In the genomic region with DNA sequence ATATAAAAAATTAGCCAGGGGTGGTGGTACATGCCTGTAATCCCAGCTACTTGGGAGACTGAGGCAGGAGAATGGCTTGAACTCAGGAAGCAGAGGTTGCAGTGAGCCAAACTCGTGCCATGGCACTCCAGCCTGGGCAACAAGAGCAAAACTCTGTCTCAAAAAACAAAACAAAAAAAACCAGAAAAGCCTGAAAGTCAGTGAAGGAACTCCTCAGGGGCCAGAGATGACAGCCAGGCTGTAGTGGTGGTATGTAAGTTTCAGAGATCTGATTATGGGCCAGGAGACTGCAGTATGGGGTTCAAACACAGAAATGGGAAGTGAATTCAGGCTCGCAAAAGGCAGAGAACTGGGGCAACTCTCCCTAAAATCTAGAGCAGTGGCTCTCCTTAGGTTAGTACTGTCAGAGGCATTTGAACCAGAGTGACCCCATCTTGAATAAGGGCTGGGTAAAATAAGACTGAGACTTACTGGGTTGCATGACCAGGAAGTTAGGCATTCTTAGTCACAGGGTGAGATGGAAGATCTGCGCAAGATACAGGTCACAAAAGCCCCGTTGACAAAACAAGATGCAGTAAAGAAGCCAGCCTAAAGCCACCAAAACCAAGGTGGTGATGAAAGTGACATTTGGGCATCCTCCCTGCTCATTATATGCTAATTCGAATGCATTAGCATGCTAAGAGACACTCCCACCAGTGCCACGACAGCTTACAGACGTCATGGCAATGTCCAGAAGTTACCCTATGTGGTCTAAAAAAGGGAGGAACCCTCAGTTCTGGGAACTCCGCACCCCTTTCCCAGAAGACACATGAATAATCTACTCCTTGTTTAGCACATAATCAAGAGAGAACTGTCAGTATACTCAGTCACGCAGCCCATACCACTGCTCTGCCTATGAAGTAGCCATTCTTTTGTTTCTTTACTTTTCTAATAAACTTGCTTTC, we compare ENCODE assay signal across 11 cellular contexts.
DNase-seq lines count a peak whose midpoint lies in the region; ATAC-seq and TF ChIP-seq lines count a peak whose summit lies in the region.
"Had no signal": no experiment of that assay in that cellular context is flagged by ENCODE, and none has a peak within 500 bp of the region (broad histone marks: within the 10 kb centered on the region; RNA-seq: fewer than 3 reads in every experiment).

No MANE protein-coding gene starts in this region.

- intact Hi-C loops in colonic mucosa (cut with DNase I): no loop called here

- peak; percentile 77 for ATAC-seq in activated T-helper 17 cell treated with anti-CD3 and anti-CD28 coated beads, Interleukin-2, amount 50 U/mL, for 72 hours (replicated peaks)

- no peaks in the 10 kb centered on the region for H3K27me3 Mint-ChIP-seq in T-helper 2 cell treated with Interferon-gamma antibody and Interleukin-4, amounts not matched to agents 5 μg/mL and 100 μg/mL, for 36 hours (ENCODE audit: low read depth)
- peaks cover 13% of the 10 kb centered on the region for H3K27me3 Mint-ChIP-seq in activated T-helper 17 cell treated with anti-CD3 and anti-CD28 coated beads, Interleukin-2, amount 50 U/mL, for 72 hours

- peaks cover 7% of the 10 kb centered on the region for H3K36me3 Mint-ChIP-seq in T-helper 2 cell treated with Interferon-gamma antibody and Interleukin-4, amounts not matched to agents 5 μg/mL and 100 μg/mL, for 36 hours (ENCODE audit: low read depth)
- no peaks in the 10 kb centered on the region for H3K36me3 Mint-ChIP-seq in activated T-helper 17 cell treated with anti-CD3 and anti-CD28 coated beads, Interleukin-2, amount 50 U/mL, for 72 hours (ENCODE audit: low read depth)

- peak overlapping the region; percentile 65 for H3K4me3 Mint-ChIP-seq in T-helper 2 cell treated with Interferon-gamma antibody and Interleukin-4, amounts not matched to agents 5 μg/mL and 100 μg/mL, for 36 hours
- H3K4me3 Mint-ChIP-seq in activated T-helper 17 cell treated with anti-CD3 and anti-CD28 coated beads, Interleukin-2, amount 50 U/mL, for 72 hours: peak overlapping the region; percentile 69

- H3K4me3 ChIP-seq in skin epidermis (no peak overlapping the region), colonic mucosa (no peak overlapping the region)
- H3K4me3 ChIP-seq: BLaER1 treated with 17β-estradiol and CSF1 and Interleukin-3, amounts not matched to agents 10 nM and 100 nM had no signal

- H3K27ac ChIP-seq in skin epidermis: peak overlapping the region in 14 of 21 experiments; percentile 4 to 74 (median 58)
- H3K27ac ChIP-seq in colonic mucosa: no peak overlapping the region
- H3K27ac ChIP-seq: BLaER1 treated with 17β-estradiol and CSF1 and Interleukin-3, amounts not matched to agents 10 nM and 100 nM; brain microvascular endothelial cell had no signal

- no peak overlapping the region for H3K9ac ChIP-seq in colonic mucosa (ENCODE audit: low read depth in 2 of 2, low read length in 2 of 2)
- H3K9ac ChIP-seq: BLaER1 treated with 17β-estradiol and CSF1 and Interleukin-3, amounts not matched to agents 10 nM and 100 nM had no signal

- DNase-seq in CMK (ENCODE audit: low read depth): peak; percentile 45
- peak; percentile 85 for DNase-seq in T-helper 2 cell treated with Interferon-gamma antibody and Interleukin-4, amounts not matched to agents 5 μg/mL and 100 μg/mL, for 36 hours (ENCODE audit: low spot score)
- DNase-seq in cerebellum (ENCODE audit: low spot score): no peak
- DNase-seq in colonic mucosa: no peak
- no peak for DNase-seq in dermis blood vessel endothelial cell
- DNase-seq in NCI-H345 (lab: John Stamatoyannopoulos, UW): no peak
- DNase-seq: brain microvascular endothelial cell, NCI-H2029 treated with DMSO at 0.1 percent for 48 hours had no signal

- no peaks in the 10 kb centered on the region for H3K36me3 ChIP-seq in colonic mucosa
- H3K36me3 ChIP-seq: BLaER1 treated with 17β-estradiol and CSF1 and Interleukin-3, amounts not matched to agents 10 nM and 100 nM; brain microvascular endothelial cell had no signal

- H3K9me3 ChIP-seq in colonic mucosa: no peaks in the 10 kb centered on the region

- TF ChIP-seq CTCF in colonic mucosa (IDR thresholded peaks at IDR 0.05): no peak

- peaks cover 16% of the 10 kb centered on the region for H3K4me1 Mint-ChIP-seq in T-helper 2 cell treated with Interferon-gamma antibody and Interleukin-4, amounts not matched to agents 5 μg/mL and 100 μg/mL, for 36 hours (ENCODE audit: low read depth)
- peaks cover 9% of the 10 kb centered on the region for H3K4me1 Mint-ChIP-seq in activated T-helper 17 cell treated with anti-CD3 and anti-CD28 coated beads, Interleukin-2, amount 50 U/mL, for 72 hours

- H3K27ac Mint-ChIP-seq in T-helper 2 cell treated with Interferon-gamma antibody and Interleukin-4, amounts not matched to agents 5 μg/mL and 100 μg/mL, for 36 hours: peak overlapping the region; percentile 93
- peak overlapping the region; percentile 97 for H3K27ac Mint-ChIP-seq in activated T-helper 17 cell treated with anti-CD3 and anti-CD28 coated beads, Interleukin-2, amount 50 U/mL, for 72 hours

- H3K4me1 ChIP-seq in colonic mucosa: no peaks in the 10 kb centered on the region
- H3K4me1 ChIP-seq: BLaER1 treated with 17β-estradiol and CSF1 and Interleukin-3, amounts not matched to agents 10 nM and 100 nM had no signal

- peaks cover 11% of the 10 kb centered on the region for H3K9me3 Mint-ChIP-seq in T-helper 2 cell treated with Interferon-gamma antibody and Interleukin-4, amounts not matched to agents 5 μg/mL and 100 μg/mL, for 36 hours
- peaks cover 4% of the 10 kb centered on the region for H3K9me3 Mint-ChIP-seq in activated T-helper 17 cell treated with anti-CD3 and anti-CD28 coated beads, Interleukin-2, amount 50 U/mL, for 72 hours

- no peaks in the 10 kb centered on the region for H3K27me3 ChIP-seq in colonic mucosa
- H3K27me3 ChIP-seq: BLaER1 treated with 17β-estradiol and CSF1 and Interleukin-3, amounts not matched to agents 10 nM and 100 nM; brain microvascular endothelial cell had no signal

Comparison
In these comparisons a context has a peak if more than half of its experiments do, and no peak if none do; other contexts are left out.
1. DNase-seq: peak in CMK (single experiment) and T-helper 2 cell treated with Interferon-gamma antibody and Interleukin-4, amounts not matched to agents 5 μg/mL and 100 μg/mL, for 36 hours (single experiment); none in cerebellum (single experiment), colonic mucosa (single experiment), dermis blood vessel endothelial cell (single experiment) and NCI-H345 (single experiment).